Comparison of ENCODE assay signal across 1 cellular context in the genomic region with DNA sequence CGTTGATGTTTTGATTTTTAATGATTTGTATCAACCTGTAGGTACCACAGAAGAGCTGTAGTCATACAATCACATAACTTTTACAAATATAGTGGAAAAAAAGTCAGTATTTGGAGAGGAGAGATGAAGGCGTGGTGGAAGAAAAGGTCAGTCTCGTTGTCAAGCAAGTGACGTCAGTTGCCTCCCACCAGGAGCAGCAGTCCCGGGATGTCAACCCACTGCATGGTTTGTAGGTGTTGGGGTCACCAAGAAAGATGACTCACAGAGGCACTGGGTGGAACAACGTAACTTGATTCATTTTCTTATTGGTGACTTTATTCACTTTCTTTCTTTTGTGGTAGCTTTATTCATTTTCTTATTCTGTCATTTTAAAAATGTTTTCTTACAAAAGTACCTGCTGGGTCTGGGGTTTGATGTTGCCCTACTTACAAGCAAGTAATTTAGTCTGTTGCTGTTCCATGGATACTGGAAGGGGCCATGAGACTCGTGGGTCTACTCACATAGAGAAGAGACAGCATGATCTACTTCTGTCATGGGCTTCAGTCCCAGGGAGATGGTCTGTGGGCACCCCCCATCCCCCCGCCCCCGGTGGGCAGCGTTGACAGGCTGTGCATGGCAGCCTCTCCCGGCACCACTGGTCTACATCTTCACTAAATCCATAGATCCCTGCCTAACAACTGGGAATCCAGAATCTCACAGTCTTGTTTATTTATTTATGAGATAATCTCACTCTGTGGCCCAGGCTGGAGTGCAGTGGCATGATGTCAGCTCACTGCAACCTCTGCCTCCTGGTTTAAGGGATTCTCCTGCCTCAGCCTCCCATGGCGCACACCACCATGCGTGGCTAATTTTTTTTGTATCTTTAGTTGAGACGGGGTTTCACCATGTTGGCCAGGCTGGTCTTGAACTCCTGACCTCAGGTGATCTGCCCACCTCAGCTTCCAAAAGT.
TF ChIP-seq lines count a peak whose summit lies in the region.

No MANE protein-coding gene starts in this region.

TF ChIP-seq in HEK293, 187 proteins besides CTCF, POLR2A, EP300 and RAD21 (continued from another document and continues in another):
- TF ChIP-seq, protein P1, sequence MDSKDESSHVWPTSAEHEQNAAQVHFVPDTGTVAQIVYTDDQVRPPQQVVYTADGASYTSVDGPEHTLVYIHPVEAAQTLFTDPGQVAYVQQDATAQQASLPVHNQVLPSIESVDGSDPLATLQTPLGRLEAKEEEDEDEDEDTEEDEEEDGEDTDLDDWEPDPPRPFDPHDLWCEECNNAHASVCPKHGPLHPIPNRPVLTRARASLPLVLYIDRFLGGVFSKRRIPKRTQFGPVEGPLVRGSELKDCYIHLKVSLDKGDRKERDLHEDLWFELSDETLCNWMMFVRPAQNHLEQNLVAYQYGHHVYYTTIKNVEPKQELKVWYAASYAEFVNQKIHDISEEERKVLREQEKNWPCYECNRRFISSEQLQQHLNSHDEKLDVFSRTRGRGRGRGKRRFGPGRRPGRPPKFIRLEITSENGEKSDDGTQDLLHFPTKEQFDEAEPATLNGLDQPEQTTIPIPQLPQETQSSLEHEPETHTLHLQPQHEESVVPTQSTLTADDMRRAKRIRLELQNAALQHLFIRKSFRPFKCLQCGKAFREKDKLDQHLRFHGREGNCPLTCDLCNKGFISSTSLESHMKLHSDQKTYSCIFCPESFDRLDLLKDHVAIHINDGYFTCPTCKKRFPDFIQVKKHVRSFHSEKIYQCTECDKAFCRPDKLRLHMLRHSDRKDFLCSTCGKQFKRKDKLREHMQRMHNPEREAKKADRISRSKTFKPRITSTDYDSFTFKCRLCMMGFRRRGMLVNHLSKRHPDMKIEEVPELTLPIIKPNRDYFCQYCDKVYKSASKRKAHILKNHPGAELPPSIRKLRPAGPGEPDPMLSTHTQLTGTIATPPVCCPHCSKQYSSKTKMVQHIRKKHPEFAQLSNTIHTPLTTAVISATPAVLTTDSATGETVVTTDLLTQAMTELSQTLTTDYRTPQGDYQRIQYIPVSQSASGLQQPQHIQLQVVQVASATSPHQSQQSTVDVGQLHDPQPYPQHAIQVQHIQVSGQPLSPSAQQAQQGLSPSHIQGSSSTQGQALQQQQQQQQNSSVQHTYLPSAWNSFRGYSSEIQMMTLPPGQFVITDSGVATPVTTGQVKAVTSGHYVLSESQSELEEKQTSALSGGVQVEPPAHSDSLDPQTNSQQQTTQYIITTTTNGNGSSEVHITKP (tag by site-specific recombination; IDR thresholded peaks at IDR 0.05) = no peak
- TF ChIP-seq, protein P2, sequence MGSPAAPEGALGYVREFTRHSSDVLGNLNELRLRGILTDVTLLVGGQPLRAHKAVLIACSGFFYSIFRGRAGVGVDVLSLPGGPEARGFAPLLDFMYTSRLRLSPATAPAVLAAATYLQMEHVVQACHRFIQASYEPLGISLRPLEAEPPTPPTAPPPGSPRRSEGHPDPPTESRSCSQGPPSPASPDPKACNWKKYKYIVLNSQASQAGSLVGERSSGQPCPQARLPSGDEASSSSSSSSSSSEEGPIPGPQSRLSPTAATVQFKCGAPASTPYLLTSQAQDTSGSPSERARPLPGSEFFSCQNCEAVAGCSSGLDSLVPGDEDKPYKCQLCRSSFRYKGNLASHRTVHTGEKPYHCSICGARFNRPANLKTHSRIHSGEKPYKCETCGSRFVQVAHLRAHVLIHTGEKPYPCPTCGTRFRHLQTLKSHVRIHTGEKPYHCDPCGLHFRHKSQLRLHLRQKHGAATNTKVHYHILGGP (tag by site-specific recombination; IDR thresholded peaks at IDR 0.05) = no peak
- TF ChIP-seq ZNF610 (tag by site-specific recombination; IDR thresholded peaks at IDR 0.05; ENCODE audit: borderline replicate concordance) = no peak
- TF ChIP-seq KLF16 (tag by site-specific recombination; IDR thresholded peaks at IDR 0.05) = no peak
- no peak for TF ChIP-seq SETDB1 (IDR thresholded peaks at IDR 0.05; ENCODE audit: insufficient read length, low read length)
- TF ChIP-seq ZXDB (tag by site-specific recombination; IDR thresholded peaks at IDR 0.05) = 0 out of 2 replicates have a peak, but pooled peaks have one; percentile 19
- TF ChIP-seq SCRT1 (tag by site-specific recombination; IDR thresholded peaks at IDR 0.05; ENCODE audit: borderline replicate concordance) = no peak
- TF ChIP-seq, protein P3, sequence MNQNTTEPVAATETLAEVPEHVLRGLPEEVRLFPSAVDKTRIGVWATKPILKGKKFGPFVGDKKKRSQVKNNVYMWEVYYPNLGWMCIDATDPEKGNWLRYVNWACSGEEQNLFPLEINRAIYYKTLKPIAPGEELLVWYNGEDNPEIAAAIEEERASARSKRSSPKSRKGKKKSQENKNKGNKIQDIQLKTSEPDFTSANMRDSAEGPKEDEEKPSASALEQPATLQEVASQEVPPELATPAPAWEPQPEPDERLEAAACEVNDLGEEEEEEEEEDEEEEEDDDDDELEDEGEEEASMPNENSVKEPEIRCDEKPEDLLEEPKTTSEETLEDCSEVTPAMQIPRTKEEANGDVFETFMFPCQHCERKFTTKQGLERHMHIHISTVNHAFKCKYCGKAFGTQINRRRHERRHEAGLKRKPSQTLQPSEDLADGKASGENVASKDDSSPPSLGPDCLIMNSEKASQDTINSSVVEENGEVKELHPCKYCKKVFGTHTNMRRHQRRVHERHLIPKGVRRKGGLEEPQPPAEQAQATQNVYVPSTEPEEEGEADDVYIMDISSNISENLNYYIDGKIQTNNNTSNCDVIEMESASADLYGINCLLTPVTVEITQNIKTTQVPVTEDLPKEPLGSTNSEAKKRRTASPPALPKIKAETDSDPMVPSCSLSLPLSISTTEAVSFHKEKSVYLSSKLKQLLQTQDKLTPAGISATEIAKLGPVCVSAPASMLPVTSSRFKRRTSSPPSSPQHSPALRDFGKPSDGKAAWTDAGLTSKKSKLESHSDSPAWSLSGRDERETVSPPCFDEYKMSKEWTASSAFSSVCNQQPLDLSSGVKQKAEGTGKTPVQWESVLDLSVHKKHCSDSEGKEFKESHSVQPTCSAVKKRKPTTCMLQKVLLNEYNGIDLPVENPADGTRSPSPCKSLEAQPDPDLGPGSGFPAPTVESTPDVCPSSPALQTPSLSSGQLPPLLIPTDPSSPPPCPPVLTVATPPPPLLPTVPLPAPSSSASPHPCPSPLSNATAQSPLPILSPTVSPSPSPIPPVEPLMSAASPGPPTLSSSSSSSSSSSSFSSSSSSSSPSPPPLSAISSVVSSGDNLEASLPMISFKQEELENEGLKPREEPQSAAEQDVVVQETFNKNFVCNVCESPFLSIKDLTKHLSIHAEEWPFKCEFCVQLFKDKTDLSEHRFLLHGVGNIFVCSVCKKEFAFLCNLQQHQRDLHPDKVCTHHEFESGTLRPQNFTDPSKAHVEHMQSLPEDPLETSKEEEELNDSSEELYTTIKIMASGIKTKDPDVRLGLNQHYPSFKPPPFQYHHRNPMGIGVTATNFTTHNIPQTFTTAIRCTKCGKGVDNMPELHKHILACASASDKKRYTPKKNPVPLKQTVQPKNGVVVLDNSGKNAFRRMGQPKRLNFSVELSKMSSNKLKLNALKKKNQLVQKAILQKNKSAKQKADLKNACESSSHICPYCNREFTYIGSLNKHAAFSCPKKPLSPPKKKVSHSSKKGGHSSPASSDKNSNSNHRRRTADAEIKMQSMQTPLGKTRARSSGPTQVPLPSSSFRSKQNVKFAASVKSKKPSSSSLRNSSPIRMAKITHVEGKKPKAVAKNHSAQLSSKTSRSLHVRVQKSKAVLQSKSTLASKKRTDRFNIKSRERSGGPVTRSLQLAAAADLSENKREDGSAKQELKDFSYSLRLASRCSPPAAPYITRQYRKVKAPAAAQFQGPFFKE (tag by site-specific recombination; IDR thresholded peaks at IDR 0.05; ENCODE audit: borderline replicate concordance) = no peak
- no peak for TF ChIP-seq MYNN (tag by site-specific recombination; IDR thresholded peaks at IDR 0.05; ENCODE audit: borderline replicate concordance)
- TF ChIP-seq, protein P4, sequence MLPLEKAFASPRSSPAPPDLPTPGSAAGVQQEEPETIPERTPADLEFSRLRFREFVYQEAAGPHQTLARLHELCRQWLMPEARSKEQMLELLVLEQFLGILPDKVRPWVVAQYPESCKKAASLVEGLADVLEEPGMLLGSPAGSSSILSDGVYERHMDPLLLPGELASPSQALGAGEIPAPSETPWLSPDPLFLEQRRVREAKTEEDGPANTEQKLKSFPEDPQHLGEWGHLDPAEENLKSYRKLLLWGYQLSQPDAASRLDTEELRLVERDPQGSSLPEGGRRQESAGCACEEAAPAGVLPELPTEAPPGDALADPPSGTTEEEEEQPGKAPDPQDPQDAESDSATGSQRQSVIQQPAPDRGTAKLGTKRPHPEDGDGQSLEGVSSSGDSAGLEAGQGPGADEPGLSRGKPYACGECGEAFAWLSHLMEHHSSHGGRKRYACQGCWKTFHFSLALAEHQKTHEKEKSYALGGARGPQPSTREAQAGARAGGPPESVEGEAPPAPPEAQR (tag by site-specific recombination; IDR thresholded peaks at IDR 0.05) = no peak
- no peak for TF ChIP-seq ZFP37 (tag by site-specific recombination; IDR thresholded peaks at IDR 0.05)
- TF ChIP-seq ZNF311 (tag by site-specific recombination; IDR thresholded peaks at IDR 0.05; ENCODE audit: borderline replicate concordance) = no peak
- TF ChIP-seq ZNF394 (tag by site-specific recombination; IDR thresholded peaks at IDR 0.05; ENCODE audit: borderline replicate concordance) = no peak
- TF ChIP-seq KLF1 (tag by site-specific recombination; IDR thresholded peaks at IDR 0.05) = no peak
- TF ChIP-seq ZNF629 (tag by site-specific recombination; IDR thresholded peaks at IDR 0.05) = peak; percentile 62
- TF ChIP-seq, protein P5, sequence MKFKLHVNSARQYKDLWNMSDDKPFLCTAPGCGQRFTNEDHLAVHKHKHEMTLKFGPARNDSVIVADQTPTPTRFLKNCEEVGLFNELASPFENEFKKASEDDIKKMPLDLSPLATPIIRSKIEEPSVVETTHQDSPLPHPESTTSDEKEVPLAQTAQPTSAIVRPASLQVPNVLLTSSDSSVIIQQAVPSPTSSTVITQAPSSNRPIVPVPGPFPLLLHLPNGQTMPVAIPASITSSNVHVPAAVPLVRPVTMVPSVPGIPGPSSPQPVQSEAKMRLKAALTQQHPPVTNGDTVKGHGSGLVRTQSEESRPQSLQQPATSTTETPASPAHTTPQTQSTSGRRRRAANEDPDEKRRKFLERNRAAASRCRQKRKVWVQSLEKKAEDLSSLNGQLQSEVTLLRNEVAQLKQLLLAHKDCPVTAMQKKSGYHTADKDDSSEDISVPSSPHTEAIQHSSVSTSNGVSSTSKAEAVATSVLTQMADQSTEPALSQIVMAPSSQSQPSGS (tag by site-specific recombination; IDR thresholded peaks at IDR 0.05; ENCODE audit: low read depth) = no peak
- no peak for TF ChIP-seq IKZF3 (tag by site-specific recombination; IDR thresholded peaks at IDR 0.05)
- no peak for TF ChIP-seq ZNF677 (tag by site-specific recombination; IDR thresholded peaks at IDR 0.05)
- TF ChIP-seq, protein P6, sequence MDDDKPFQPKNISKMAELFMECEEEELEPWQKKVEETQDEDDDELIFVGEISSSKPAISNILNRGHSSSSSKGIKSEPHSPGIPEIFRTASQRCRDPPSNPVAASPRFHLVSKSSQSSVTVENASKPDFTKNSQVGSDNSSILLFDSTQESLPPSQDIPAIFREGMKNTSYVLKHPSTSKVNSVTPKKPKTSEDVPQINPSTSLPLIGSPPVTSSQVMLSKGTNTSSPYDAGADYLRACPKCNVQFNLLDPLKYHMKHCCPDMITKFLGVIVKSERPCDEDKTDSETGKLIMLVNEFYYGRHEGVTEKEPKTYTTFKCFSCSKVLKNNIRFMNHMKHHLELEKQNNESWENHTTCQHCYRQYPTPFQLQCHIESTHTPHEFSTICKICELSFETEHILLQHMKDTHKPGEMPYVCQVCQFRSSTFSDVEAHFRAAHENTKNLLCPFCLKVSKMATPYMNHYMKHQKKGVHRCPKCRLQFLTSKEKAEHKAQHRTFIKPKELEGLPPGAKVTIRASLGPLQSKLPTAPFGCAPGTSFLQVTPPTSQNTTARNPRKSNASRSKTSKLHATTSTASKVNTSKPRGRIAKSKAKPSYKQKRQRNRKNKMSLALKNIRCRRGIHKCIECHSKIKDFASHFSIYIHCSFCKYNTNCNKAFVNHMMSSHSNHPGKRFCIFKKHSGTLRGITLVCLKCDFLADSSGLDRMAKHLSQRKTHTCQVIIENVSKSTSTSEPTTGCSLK (tag by site-specific recombination; IDR thresholded peaks at IDR 0.05) = no peak
- TF ChIP-seq ZBTB17 (tag by site-specific recombination; IDR thresholded peaks at IDR 0.05) = peak; percentile 64; the same call in 1 of the 2 replicates
- TF ChIP-seq, protein P7, sequence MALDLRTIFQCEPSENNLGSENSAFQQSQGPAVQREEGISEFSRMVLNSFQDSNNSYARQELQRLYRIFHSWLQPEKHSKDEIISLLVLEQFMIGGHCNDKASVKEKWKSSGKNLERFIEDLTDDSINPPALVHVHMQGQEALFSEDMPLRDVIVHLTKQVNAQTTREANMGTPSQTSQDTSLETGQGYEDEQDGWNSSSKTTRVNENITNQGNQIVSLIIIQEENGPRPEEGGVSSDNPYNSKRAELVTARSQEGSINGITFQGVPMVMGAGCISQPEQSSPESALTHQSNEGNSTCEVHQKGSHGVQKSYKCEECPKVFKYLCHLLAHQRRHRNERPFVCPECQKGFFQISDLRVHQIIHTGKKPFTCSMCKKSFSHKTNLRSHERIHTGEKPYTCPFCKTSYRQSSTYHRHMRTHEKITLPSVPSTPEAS (tag by site-specific recombination; IDR thresholded peaks at IDR 0.05) = no peak
- TF ChIP-seq GLIS2 (tag by site-specific recombination; IDR thresholded peaks at IDR 0.05) = no peak
- TF ChIP-seq ZNF830 (tag by site-specific recombination; IDR thresholded peaks at IDR 0.05; ENCODE audit: low read depth) = no peak
- no peak for TF ChIP-seq ZNF776 (tag by site-specific recombination; IDR thresholded peaks at IDR 0.05; ENCODE audit: borderline replicate concordance)
- TF ChIP-seq ZNF341 (tag by site-specific recombination; IDR thresholded peaks at IDR 0.05; ENCODE audit: low read depth) = no peak
- no peak for TF ChIP-seq ZNF76 (tag by site-specific recombination; IDR thresholded peaks at IDR 0.05; ENCODE audit: borderline replicate concordance, low read depth)
- TF ChIP-seq ZBTB21 (tag by site-specific recombination; IDR thresholded peaks at IDR 0.05) = peak; percentile 30; the same call in 1 of the 2 replicates
- TF ChIP-seq ZNF654 (tag by site-specific recombination; IDR thresholded peaks at IDR 0.05; ENCODE audit: low read depth) = 0 out of 2 replicates have a peak, but pooled peaks have one; percentile 3
- no peak for TF ChIP-seq ZNF169 (tag by site-specific recombination; IDR thresholded peaks at IDR 0.05)
- no peak for TF ChIP-seq PRDM1 (tag by site-specific recombination; IDR thresholded peaks at IDR 0.05)
- no peak for TF ChIP-seq ZNF175 (tag by site-specific recombination; IDR thresholded peaks at IDR 0.05)
- no peak for TF ChIP-seq ZNF214 (tag by site-specific recombination; IDR thresholded peaks at IDR 0.05; ENCODE audit: borderline replicate concordance)
- TF ChIP-seq ZNF121 (tag by site-specific recombination; IDR thresholded peaks at IDR 0.05) = no peak
- no peak for TF ChIP-seq TCF7L2 (IDR thresholded peaks at IDR 0.05; ENCODE audit: borderline replicate concordance, low read depth, low read length)
- no peak for TF ChIP-seq ZNF37A (tag by site-specific recombination; IDR thresholded peaks at IDR 0.05)
- no peak for TF ChIP-seq ZNF544 (tag by site-specific recombination; IDR thresholded peaks at IDR 0.05)
